Comparison of ENCODE assay signal across 22 cellular contexts in the genomic region with DNA sequence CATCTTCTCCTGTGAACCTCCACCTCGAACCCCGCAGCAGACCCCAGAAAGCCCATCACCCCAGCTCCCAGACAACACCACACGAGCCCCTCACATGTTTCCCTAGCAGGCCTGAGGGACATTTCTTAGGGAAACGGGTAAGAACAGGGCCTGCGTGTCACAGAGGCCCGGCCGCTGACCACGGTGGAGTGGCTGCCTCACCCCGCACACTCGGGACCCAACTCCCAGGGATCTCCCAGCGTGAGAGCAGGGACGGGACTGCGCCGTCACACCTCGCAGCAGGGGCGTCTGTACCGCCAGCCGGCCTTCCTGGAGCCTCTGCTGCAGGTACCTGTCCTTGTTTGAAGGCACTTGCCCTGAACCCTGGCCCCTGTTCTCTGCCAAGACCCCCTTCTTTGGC. TPM values are rescaled to one million over a fixed set of nuclear protein-coding genes. Genes with fewer than 3 reads are reported as not detected.
"Had no signal": no experiment of that assay in that cellular context is flagged by ENCODE, and none has a peak within 500 bp of the region (broad histone marks: within the 10 kb centered on the region; RNA-seq: fewer than 3 reads in every experiment).

No MANE protein-coding gene starts in this region.

- DNase-seq: KBM-7, NCI-H1092, NCI-H1105 treated with DMSO at 0.1 percent for 48 hours, NCI-H1417 treated with DMSO at 0.1 percent for 48 hours, NCI-H187, NCI-H2029, NCI-H2081 treated with DMSO at 0.1 percent for 48 hours, NCI-H2171, NCI-H226, NCI-H446, NCI-H510A, NCI-H524 treated with DMSO at 0.1 percent for 48 hours, NCI-H69, NCI-H774, RPMI8226, SHP77 treated with DMSO at 0.1 percent for 48 hours, SJCRH30 had no signal

- H3K4me1 ChIP-seq: SJCRH30 had no signal

- ATAC-seq: SK-N-SH treated with all-trans-retinoic acid at 6 μM for 48 hours had no signal

- H3K27ac ChIP-seq: HL-60, SJCRH30 had no signal

- H3K27me3 ChIP-seq: SJCRH30 had no signal

- H3K4me3 ChIP-seq: SJCRH30 had no signal

- H3K9me3 ChIP-seq: SJCRH30 had no signal

- FAIRE-seq: HTR-8/SVneo, RCC 7860 had no signal

RNA-seq across cellular contexts. Expression of gene ATP5MGL, which starts 10.2 kb away (rescaled TPM):
- total RNA-seq: LHCN-M2 had no signal
